In genomic region chr6:16704706-16705402, GRCh38 we compare ENCODE assay signal across 9 cellular contexts. TPM values are rescaled to one million over a fixed set of nuclear protein-coding genes. Genes with fewer than 3 reads are reported as not detected.
DNase-seq lines count a peak whose midpoint lies in the region; ATAC-seq and TF ChIP-seq lines count a peak whose summit lies in the region.
"Had no signal": no experiment of that assay in that cellular context is flagged by ENCODE, and none has a peak within 500 bp of the region (broad histone marks: within the 10 kb centered on the region; RNA-seq: fewer than 3 reads in every experiment).

No MANE protein-coding gene starts in this region.

- peak; percentile 82 for DNase-seq in activated CD8-positive, alpha-beta memory T cell treated with anti-CD3 and anti-CD28 coated beads, Interleukin-2, amount 10 ng/mL, durations not matched to agents 7 days and 5 days
- DNase-seq in activated CD8-positive, alpha-beta memory T cell treated with anti-CD3 and anti-CD28 coated beads for 24 hours, result no peak
- DNase-seq in activated T-cell treated with anti-CD3 and anti-CD28 coated beads, Interleukin-2, amount 50 U/mL, for 48 hours, result peak; percentile 81 to 82
- peak; percentile 72 for DNase-seq in iris pigment epithelial cell (ENCODE audit: low read depth)
- DNase-seq in tibial artery, result no peak
- no peak for DNase-seq in GM20000 (ENCODE audit: low spot score)
- DNase-seq in GM13977 (ENCODE audit: low spot score), result no peak
- no peak for DNase-seq in NCI-H345 (lab: John Stamatoyannopoulos, UW)

- H3K27me3 ChIP-seq in tibial artery, result no peaks in the 10 kb centered on the region
- H3K27me3 ChIP-seq: BLaER1 had no signal

- peaks cover 0 to 57% (median 23%) of the 10 kb centered on the region in 4 donors for H3K4me1 ChIP-seq in tibial artery

- ATAC-seq in activated CD8-positive, alpha-beta memory T cell treated with anti-CD3 and anti-CD28 coated beads, Interleukin-2, amount 10 ng/mL, durations not matched to agents 7 days and 5 days, result peak; percentile 71

- no peaks in the 10 kb centered on the region for H3K9me3 ChIP-seq in tibial artery
- H3K9me3 ChIP-seq: BLaER1 had no signal

- H3K36me3 ChIP-seq in tibial artery, result no peaks in the 10 kb centered on the region
- H3K36me3 ChIP-seq: BLaER1 had no signal

- H3K27ac Mint-ChIP-seq in activated CD8-positive, alpha-beta memory T cell treated with anti-CD3 and anti-CD28 coated beads, Interleukin-2, amount 10 ng/mL, durations not matched to agents 7 days and 5 days, result peak overlapping the region; percentile 90

- TF ChIP-seq CTCF in tibial artery (IDR thresholded peaks at IDR 0.05) (no peak), GM20000 (IDR thresholded peaks at IDR 0.05; ENCODE audit: extremely low read depth, missing control alignments) (no peak), GM13977 (IDR thresholded peaks at IDR 0.05; ENCODE audit: extremely low read depth, insufficient read depth, missing control alignments) (no peak)

- H3K36me3 Mint-ChIP-seq in activated CD8-positive, alpha-beta memory T cell treated with anti-CD3 and anti-CD28 coated beads, Interleukin-2, amount 10 ng/mL, durations not matched to agents 7 days and 5 days, result peaks cover 21% of the 10 kb centered on the region

- peak overlapping the region; percentile 61 to 71 for H3K27ac ChIP-seq in tibial artery
- H3K27ac ChIP-seq: BLaER1 had no signal

- H3K4me1 Mint-ChIP-seq in activated CD8-positive, alpha-beta memory T cell treated with anti-CD3 and anti-CD28 coated beads, Interleukin-2, amount 10 ng/mL, durations not matched to agents 7 days and 5 days, result peaks cover 78% of the 10 kb centered on the region

- no peaks in the 10 kb centered on the region for H3K9me3 Mint-ChIP-seq in activated CD8-positive, alpha-beta memory T cell treated with anti-CD3 and anti-CD28 coated beads, Interleukin-2, amount 10 ng/mL, durations not matched to agents 7 days and 5 days (ENCODE audit: low read depth)

- no peaks in the 10 kb centered on the region for H3K27me3 Mint-ChIP-seq in activated CD8-positive, alpha-beta memory T cell treated with anti-CD3 and anti-CD28 coated beads, Interleukin-2, amount 10 ng/mL, durations not matched to agents 7 days and 5 days

- intact Hi-C loops in tibial artery (cut with DNase I; ENCODE audit: low total_unique reads), result no loop called here

- in situ Hi-C loops in GM13977 (cut with MboI; ENCODE audit: low pct_unique_long_range_greater_than_20kb, low sequenced_read_pairs, unreplicated experiment), result no loop called here

- CTCF ChIA-PET in activated CD8-positive, alpha-beta memory T cell treated with anti-CD3 and anti-CD28 coated beads, Interleukin-2, amount 10 ng/mL, durations not matched to agents 7 days and 5 days (lab: Charles Lee), result interaction anchor here (0.7 to 1.6 kb wide), 4 partner anchors 9 to 189 kb away, joined by 3 to 5 read pairs (median 4); partner anchors contain the start of gene ATXN1

- H3K4me3 Mint-ChIP-seq in activated CD8-positive, alpha-beta memory T cell treated with anti-CD3 and anti-CD28 coated beads, Interleukin-2, amount 10 ng/mL, durations not matched to agents 7 days and 5 days, result peak overlapping the region; percentile 80

- peak overlapping the region; percentile 42 to 44 for H3K4me3 ChIP-seq in tibial artery
- H3K4me3 ChIP-seq: BLaER1 had no signal

RNA-seq across cellular contexts. Expression of gene ATXN1, which starts 56.4 kb away (rescaled TPM):
- 100 to 1,000 TPM in 1 of 2 experiments, 10 to 100 TPM in 1; 84.6 to 117 TPM for total RNA-seq in activated CD8-positive, alpha-beta memory T cell treated with anti-CD3 and anti-CD28 coated beads, Interleukin-2, amount 10 ng/mL, durations not matched to agents 7 days and 5 days

Comparison
In these comparisons a context has a peak if more than half of its experiments do, and no peak if none do; other contexts are left out.
1. DNase-seq: peak in activated CD8-positive, alpha-beta memory T cell treated with anti-CD3 and anti-CD28 coated beads, Interleukin-2, amount 10 ng/mL, durations not matched to agents 7 days and 5 days (single experiment), activated T-cell treated with anti-CD3 and anti-CD28 coated beads, Interleukin-2, amount 50 U/mL, for 48 hours (2 of 2) and iris pigment epithelial cell (single experiment); none in activated CD8-positive, alpha-beta memory T cell treated with anti-CD3 and anti-CD28 coated beads for 24 hours (single experiment), tibial artery (0 of 2), GM20000 (single experiment), GM13977 (single experiment) and NCI-H345 (single experiment).